In the genomic region with DNA sequence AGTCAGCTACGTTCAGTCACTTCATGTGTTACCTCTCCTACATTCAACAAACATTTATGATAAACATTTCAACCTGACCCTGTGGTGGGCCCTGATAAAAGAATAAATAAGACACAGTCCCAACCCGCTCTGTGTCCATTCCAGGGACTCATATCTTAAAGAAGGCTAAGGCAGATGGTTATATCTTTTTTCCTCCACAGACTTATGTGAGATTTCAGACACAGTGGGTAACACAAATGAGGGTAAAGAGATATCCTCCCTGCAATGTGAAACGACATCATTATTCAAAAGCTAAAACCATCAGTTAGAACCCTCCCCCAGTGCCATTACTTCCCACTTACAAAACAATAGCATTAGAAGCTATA, we compare ENCODE assay signal across 1 cellular context.
A peak's percentile ranks its signal among the peaks of the same experiment; 100 is the strongest.
TF ChIP-seq lines count a peak whose summit lies in the region.

No MANE protein-coding gene starts in this region.

TF ChIP-seq in K562, 482 proteins besides CTCF, POLR2A, EP300 and RAD21 (continued from another document and continues in another):
- no peak for TF ChIP-seq ZNF407 (IDR thresholded peaks at IDR 0.05; ENCODE audit: low read depth)
- 0 out of 4 replicates have a peak, but pooled peaks of 1 of the 2 experiments have one; percentile 21 for TF ChIP-seq FOXK2 (conservative IDR thresholded peaks at IDR 0.05 in 1 of 2, IDR thresholded peaks at IDR 0.05 in 1 of 2; ENCODE audit: low read depth in 2 of 2)
- TF ChIP-seq TRIM24 (IDR thresholded peaks at IDR 0.05): peak; percentile 72 to 82; a peak in 3 of 4 replicates
- peak; percentile 96 for TF ChIP-seq CBFA2T3 (IDR thresholded peaks at IDR 0.05)
- no peak for TF ChIP-seq E2F6 (IDR thresholded peaks at IDR 0.05; ENCODE audit: borderline replicate concordance in 1 of 2, extremely low read depth in 1 of 2, insufficient read depth in 1 of 2, insufficient read length in 1 of 2, low read depth in 1 of 2, low read length in 1 of 2, poor library complexity in 1 of 2, severe bottlenecking in 1 of 2)
- peak in 1 of 2 experiments; percentile 26; a peak in 1 of 4 replicates for TF ChIP-seq ZMIZ1 (IDR thresholded peaks at IDR 0.05; ENCODE audit: low read depth in 2 of 2, low read length in 2 of 2)
- TF ChIP-seq NR2F6 (CRISPR knock-in tag; IDR thresholded peaks at IDR 0.05): no peak
- TF ChIP-seq NKRF (IDR thresholded peaks at IDR 0.05; ENCODE audit: borderline replicate concordance): no peak
- TF ChIP-seq KDM1A (IDR thresholded peaks at IDR 0.05): peak; percentile 82 to 84
- TF ChIP-seq ZFX (CRISPR knock-in tag; IDR thresholded peaks at IDR 0.05): 0 out of 2 replicates have a peak, but pooled peaks have one; percentile 35
- TF ChIP-seq, protein P1, sequence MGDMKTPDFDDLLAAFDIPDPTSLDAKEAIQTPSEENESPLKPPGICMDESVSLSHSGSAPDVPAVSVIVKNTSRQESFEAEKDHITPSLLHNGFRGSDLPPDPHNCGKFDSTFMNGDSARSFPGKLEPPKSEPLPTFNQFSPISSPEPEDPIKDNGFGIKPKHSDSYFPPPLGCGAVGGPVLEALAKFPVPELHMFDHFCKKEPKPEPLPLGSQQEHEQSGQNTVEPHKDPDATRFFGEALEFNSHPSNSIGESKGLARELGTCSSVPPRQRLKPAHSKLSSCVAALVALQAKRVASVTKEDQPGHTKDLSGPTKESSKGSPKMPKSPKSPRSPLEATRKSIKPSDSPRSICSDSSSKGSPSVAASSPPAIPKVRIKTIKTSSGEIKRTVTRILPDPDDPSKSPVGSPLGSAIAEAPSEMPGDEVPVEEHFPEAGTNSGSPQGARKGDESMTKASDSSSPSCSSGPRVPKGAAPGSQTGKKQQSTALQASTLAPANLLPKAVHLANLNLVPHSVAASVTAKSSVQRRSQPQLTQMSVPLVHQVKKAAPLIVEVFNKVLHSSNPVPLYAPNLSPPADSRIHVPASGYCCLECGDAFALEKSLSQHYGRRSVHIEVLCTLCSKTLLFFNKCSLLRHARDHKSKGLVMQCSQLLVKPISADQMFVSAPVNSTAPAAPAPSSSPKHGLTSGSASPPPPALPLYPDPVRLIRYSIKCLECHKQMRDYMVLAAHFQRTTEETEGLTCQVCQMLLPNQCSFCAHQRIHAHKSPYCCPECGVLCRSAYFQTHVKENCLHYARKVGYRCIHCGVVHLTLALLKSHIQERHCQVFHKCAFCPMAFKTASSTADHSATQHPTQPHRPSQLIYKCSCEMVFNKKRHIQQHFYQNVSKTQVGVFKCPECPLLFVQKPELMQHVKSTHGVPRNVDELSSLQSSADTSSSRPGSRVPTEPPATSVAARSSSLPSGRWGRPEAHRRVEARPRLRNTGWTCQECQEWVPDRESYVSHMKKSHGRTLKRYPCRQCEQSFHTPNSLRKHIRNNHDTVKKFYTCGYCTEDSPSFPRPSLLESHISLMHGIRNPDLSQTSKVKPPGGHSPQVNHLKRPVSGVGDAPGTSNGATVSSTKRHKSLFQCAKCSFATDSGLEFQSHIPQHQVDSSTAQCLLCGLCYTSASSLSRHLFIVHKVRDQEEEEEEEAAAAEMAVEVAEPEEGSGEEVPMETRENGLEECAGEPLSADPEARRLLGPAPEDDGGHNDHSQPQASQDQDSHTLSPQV (IDR thresholded peaks at IDR 0.05): peak; percentile 48; the same call in 1 of the 2 replicates
- no peak for TF ChIP-seq NEUROD1 (IDR thresholded peaks at IDR 0.05; ENCODE audit: borderline replicate concordance, low read depth, low read length, partially characterized antibody)
- TF ChIP-seq, protein P2, sequence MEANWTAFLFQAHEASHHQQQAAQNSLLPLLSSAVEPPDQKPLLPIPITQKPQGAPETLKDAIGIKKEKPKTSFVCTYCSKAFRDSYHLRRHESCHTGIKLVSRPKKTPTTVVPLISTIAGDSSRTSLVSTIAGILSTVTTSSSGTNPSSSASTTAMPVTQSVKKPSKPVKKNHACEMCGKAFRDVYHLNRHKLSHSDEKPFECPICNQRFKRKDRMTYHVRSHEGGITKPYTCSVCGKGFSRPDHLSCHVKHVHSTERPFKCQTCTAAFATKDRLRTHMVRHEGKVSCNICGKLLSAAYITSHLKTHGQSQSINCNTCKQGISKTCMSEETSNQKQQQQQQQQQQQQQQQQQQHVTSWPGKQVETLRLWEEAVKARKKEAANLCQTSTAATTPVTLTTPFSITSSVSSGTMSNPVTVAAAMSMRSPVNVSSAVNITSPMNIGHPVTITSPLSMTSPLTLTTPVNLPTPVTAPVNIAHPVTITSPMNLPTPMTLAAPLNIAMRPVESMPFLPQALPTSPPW (CRISPR knock-in tag; IDR thresholded peaks at IDR 0.05): no peak
- TF ChIP-seq ZNF699 (CRISPR knock-in tag; IDR thresholded peaks at IDR 0.05; ENCODE audit: insufficient replicate concordance): no peak
- TF ChIP-seq CTBP1 (IDR thresholded peaks at IDR 0.05; ENCODE audit: borderline replicate concordance): 0 out of 2 replicates have a peak, but pooled peaks have one; percentile 1
- no peak for TF ChIP-seq POLR3A (IDR thresholded peaks at IDR 0.05; ENCODE audit: borderline replicate concordance, extremely low read depth, insufficient read depth, insufficient read length)
- TF ChIP-seq, protein P3, sequence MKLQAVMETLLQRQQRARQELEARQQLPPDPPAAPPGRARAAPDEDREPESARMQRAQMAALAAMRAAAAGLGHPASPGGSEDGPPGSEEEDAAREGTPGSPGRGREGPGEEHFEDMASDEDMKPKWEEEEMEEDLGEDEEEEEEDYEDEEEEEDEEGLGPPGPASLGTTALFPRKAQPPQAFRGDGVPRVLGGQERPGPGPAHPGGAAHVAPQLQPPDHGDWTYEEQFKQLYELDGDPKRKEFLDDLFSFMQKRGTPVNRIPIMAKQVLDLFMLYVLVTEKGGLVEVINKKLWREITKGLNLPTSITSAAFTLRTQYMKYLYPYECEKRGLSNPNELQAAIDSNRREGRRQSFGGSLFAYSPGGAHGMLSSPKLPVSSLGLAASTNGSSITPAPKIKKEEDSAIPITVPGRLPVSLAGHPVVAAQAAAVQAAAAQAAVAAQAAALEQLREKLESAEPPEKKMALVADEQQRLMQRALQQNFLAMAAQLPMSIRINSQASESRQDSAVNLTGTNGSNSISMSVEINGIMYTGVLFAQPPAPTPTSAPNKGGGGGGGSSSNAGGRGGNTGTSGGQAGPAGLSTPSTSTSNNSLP (IDR thresholded peaks at IDR 0.05; ENCODE audit: borderline replicate concordance, low read depth, low read length): peak; percentile 52; the same call in 1 of the 2 replicates
- TF ChIP-seq ZNF253 (CRISPR knock-in tag; conservative IDR thresholded peaks at IDR 0.05): no peak
- peak; percentile 72 for TF ChIP-seq NFIC (IDR thresholded peaks at IDR 0.05)
- no peak for TF ChIP-seq ZBTB1 (CRISPR knock-in tag; IDR thresholded peaks at IDR 0.05; ENCODE audit: borderline replicate concordance, low read depth)
- peak; percentile 61; the same call in 1 of the 2 replicates for TF ChIP-seq CREB1 (IDR thresholded peaks at IDR 0.05)
- no peak for TF ChIP-seq CREB1 (CRISPR knock-in tag; IDR thresholded peaks at IDR 0.05)
- TF ChIP-seq TEAD4 (IDR thresholded peaks at IDR 0.05; ENCODE audit: low read length): peak; percentile 92
- TF ChIP-seq TEAD4 (CRISPR knock-in tag; IDR thresholded peaks at IDR 0.05; ENCODE audit: borderline replicate concordance): no peak
- peak; percentile 84 for TF ChIP-seq TAL1 (IDR thresholded peaks at IDR 0.05)
- TF ChIP-seq GATA2 (CRISPR knock-in tag; IDR thresholded peaks at IDR 0.05): peak; percentile 67
- TF ChIP-seq SMARCE1 (IDR thresholded peaks at IDR 0.05): peak; percentile 27; the same call in 1 of the 2 replicates
- TF ChIP-seq NCOR1 (IDR thresholded peaks at IDR 0.05): peak; percentile 89
- no peak for TF ChIP-seq JUND (IDR thresholded peaks at IDR 0.05; ENCODE audit: borderline replicate concordance, low read depth, low read length)
- no peak for TF ChIP-seq JUND (tag; IDR thresholded peaks at IDR 0.05; ENCODE audit: borderline replicate concordance, low read depth, low read length)
- 0 out of 4 replicates have a peak, but pooled peaks of 1 of the 2 experiments have one; percentile 47 for TF ChIP-seq ARNT (IDR thresholded peaks at IDR 0.05)
- 0 out of 2 replicates have a peak, but pooled peaks have one; percentile 27 for TF ChIP-seq LCOR (CRISPR knock-in tag; IDR thresholded peaks at IDR 0.05)
- peak; percentile 92 for TF ChIP-seq CBFA2T2 (conservative IDR thresholded peaks at IDR 0.05)
- TF ChIP-seq POLR2AphosphoS5 (IDR thresholded peaks at IDR 0.05; ENCODE audit: control insufficient read depth, insufficient read depth, low read depth, low read length): peak; percentile 92
